In genomic region chr3:47406762-47407149, GRCh38 we compare ENCODE assay signal across 16 cellular contexts. TPM values are rescaled to one million over a fixed set of nuclear protein-coding genes. Genes with fewer than 3 reads are reported as not detected.
DNase-seq lines count a peak whose midpoint lies in the region; ATAC-seq and TF ChIP-seq lines count a peak whose summit lies in the region.
"Had no signal": no experiment of that assay in that cellular context is flagged by ENCODE, and none has a peak within 500 bp of the region (broad histone marks: within the 10 kb centered on the region; RNA-seq: fewer than 3 reads in every experiment).

No MANE protein-coding gene starts in this region.

- H3K27ac Mint-ChIP-seq in endodermal cell: no peak overlapping the region

- peaks cover 31% of the 10 kb centered on the region for H3K36me3 Mint-ChIP-seq in endodermal cell (ENCODE audit: low read depth)

- H3K4me3 Mint-ChIP-seq in endodermal cell: no peak overlapping the region
- H3K4me3 Mint-ChIP-seq: CD4-positive, CD25-positive, alpha-beta regulatory T cell; stimulated activated naive CD8-positive, alpha-beta T cell treated with anti-CD3 and anti-CD28 coated beads, Interleukin-15, amount 100 ng/mL, for 72 hours had no signal

- TF ChIP-seq CTCF in DOHH2 (IDR thresholded peaks at IDR 0.05; ENCODE audit: low read depth, low read length, poor library complexity, severe bottlenecking) (peak; percentile 55), endodermal cell (conservative IDR thresholded peaks at IDR 0.05) (peak; percentile 57), sigmoid colon (IDR thresholded peaks at IDR 0.05) (no peak), adrenal gland (IDR thresholded peaks at IDR 0.05) (no peak), GM10266 (IDR thresholded peaks at IDR 0.05; ENCODE audit: control insufficient read depth, insufficient read depth, low read depth, missing control alignments) (no peak)

- H3K4me1 ChIP-seq in DOHH2 (ENCODE audit: control insufficient read depth, low read length) (no peaks in the 10 kb centered on the region), endodermal cell (ENCODE audit: control insufficient read depth, insufficient read depth, low read length) (peaks cover 6% of the 10 kb centered on the region), sigmoid colon (peaks cover 0 to 23% (median 23%) of the 10 kb centered on the region in 4 donors), adrenal gland (replicated peaks in 1 of 2) (peaks cover 21 to 22% of the 10 kb centered on the region in 2 donors)

- H4K20me1 ChIP-seq in DOHH2 (ENCODE audit: control insufficient read depth, insufficient read depth, low read depth, low read length): no peaks in the 10 kb centered on the region

- H3K4me2 ChIP-seq in DOHH2 (ENCODE audit: low read length): no peak overlapping the region

- no peaks in the 10 kb centered on the region for H3K9me2 ChIP-seq in DOHH2 (replicated peaks; ENCODE audit: control insufficient read depth, low read length)

- H3K4me1 Mint-ChIP-seq in endodermal cell: no peaks in the 10 kb centered on the region
- H3K4me1 Mint-ChIP-seq: stimulated activated naive CD8-positive, alpha-beta T cell treated with anti-CD3 and anti-CD28 coated beads, Interleukin-15, amount 100 ng/mL, for 72 hours had no signal

- DNase-seq in NAMALWA (ENCODE audit: low spot score) (peak; percentile 24), endodermal cell (no peak), sigmoid colon (peak; percentile 65), adrenal gland (no peak), NCI-H774 (lab: John Stamatoyannopoulos, UW) (no peak), GM10266 (ENCODE audit: extremely low spot score) (no peak)
- DNase-seq: activated naive CD4-positive, alpha-beta T cell; CD4-positive, CD25-positive, alpha-beta regulatory T cell; left lung; NCI-H1694; NCI-H748 treated with DMSO at 0.1 percent for 48 hours; SIG-M5; stimulated activated naive CD8-positive, alpha-beta T cell treated with anti-CD3 and anti-CD28 coated beads, Interleukin-15, amount 100 ng/mL, for 72 hours had no signal

- no peak for TF ChIP-seq POLR2A in sigmoid colon (IDR thresholded peaks at IDR 0.05)
- TF ChIP-seq POLR2A in adrenal gland (IDR thresholded peaks at IDR 0.05): no peak

- no peaks in the 10 kb centered on the region for H3K27me3 Mint-ChIP-seq in endodermal cell (ENCODE audit: insufficient read depth)
- H3K27me3 Mint-ChIP-seq: CD4-positive, CD25-positive, alpha-beta regulatory T cell; stimulated activated naive CD8-positive, alpha-beta T cell treated with anti-CD3 and anti-CD28 coated beads, Interleukin-15, amount 100 ng/mL, for 72 hours had no signal

- no peaks in the 10 kb centered on the region for H3F3A ChIP-seq in DOHH2 (ENCODE audit: control insufficient read depth, insufficient read depth)

- peaks cover 36% of the 10 kb centered on the region for H3K36me3 ChIP-seq in DOHH2 (ENCODE audit: control insufficient read depth, low read length)
- peaks cover 40% of the 10 kb centered on the region for H3K36me3 ChIP-seq in endodermal cell (ENCODE audit: control insufficient read depth, insufficient read depth, low read length)
- H3K36me3 ChIP-seq in sigmoid colon: peaks cover 19 to 68% (median 47%) of the 10 kb centered on the region in 4 donors
- H3K36me3 ChIP-seq in adrenal gland (replicated peaks in 1 of 2): peaks cover 0 to 53% of the 10 kb centered on the region in 2 donors

- H3K27ac ChIP-seq in DOHH2 (ENCODE audit: low read depth, low read length): no peak overlapping the region
- no peak overlapping the region for H3K27ac ChIP-seq in endodermal cell (ENCODE audit: low read depth, low read length)
- H3K27ac ChIP-seq in sigmoid colon: no peak overlapping the region
- peak overlapping the region in 1 of 5 donors; percentile 3 for H3K27ac ChIP-seq in adrenal gland
- H3K27ac ChIP-seq: left lung, right atrium auricular region had no signal

- H3K4me3 ChIP-seq in DOHH2 (ENCODE audit: low read length) (no peak overlapping the region), endodermal cell (ENCODE audit: low read length) (no peak overlapping the region), sigmoid colon (no peak overlapping the region), adrenal gland (no peak overlapping the region)
- H3K4me3 ChIP-seq: left lung, right atrium auricular region had no signal

- intact Hi-C loops in sigmoid colon (cut with DNase I) (no loop called here), adrenal gland (cut with DNase I) (no loop called here)

- no peak overlapping the region for H3K9ac ChIP-seq in endodermal cell (ENCODE audit: extremely low read depth, low read length, poor library complexity, severe bottlenecking)

- no peaks in the 10 kb centered on the region for H3K9me3 Mint-ChIP-seq in endodermal cell
- H3K9me3 Mint-ChIP-seq: CD4-positive, CD25-positive, alpha-beta regulatory T cell; stimulated activated naive CD8-positive, alpha-beta T cell treated with anti-CD3 and anti-CD28 coated beads, Interleukin-15, amount 100 ng/mL, for 72 hours had no signal

- H3K79me2 ChIP-seq in DOHH2 (ENCODE audit: control insufficient read depth, low read length): no peaks in the 10 kb centered on the region

- H3K27me3 ChIP-seq in DOHH2 (ENCODE audit: control insufficient read depth, low read length): no peaks in the 10 kb centered on the region
- H3K27me3 ChIP-seq in endodermal cell (ENCODE audit: control insufficient read depth, insufficient read depth, low read length, poor library complexity, severe bottlenecking): no peaks in the 10 kb centered on the region
- H3K27me3 ChIP-seq in sigmoid colon: no peaks in the 10 kb centered on the region
- no peaks in the 10 kb centered on the region for H3K27me3 ChIP-seq in adrenal gland
- H3K27me3 ChIP-seq: left lung, right atrium auricular region had no signal

- ATAC-seq in GM19023 (IDR thresholded peaks at IDR 0.05; ENCODE audit: unreplicated experiment): no peak
- ATAC-seq: left lung; stimulated activated naive CD8-positive, alpha-beta T cell treated with anti-CD3 and anti-CD28 coated beads, Interleukin-15, amount 100 ng/mL, for 72 hours had no signal

- WGBS in endodermal cell (ENCODE audit: insufficient coverage in 1 of 2, insufficient read length in 1 of 2), 2 experiments: 87 to 93% methylated on average over 6 to 9 of the region's 9 CpGs
- 57 to 82% methylated on average over 9 of the region's 9 CpGs for WGBS in sigmoid colon, 2 donors
- WGBS in adrenal gland, 4 donors: 85 to 91% (median 89%) methylated on average over 6 to 9 of the region's 9 CpGs

- H3K9me3 ChIP-seq in DOHH2 (ENCODE audit: control insufficient read depth, insufficient read depth, low read length): no peaks in the 10 kb centered on the region
- H3K9me3 ChIP-seq in endodermal cell (ENCODE audit: control insufficient read depth, low read length): no peaks in the 10 kb centered on the region
- no peaks in the 10 kb centered on the region for H3K9me3 ChIP-seq in sigmoid colon
- no peaks in the 10 kb centered on the region for H3K9me3 ChIP-seq in adrenal gland (replicated peaks in 1 of 3)
- H3K9me3 ChIP-seq: left lung, right atrium auricular region had no signal

- no peak for TF ChIP-seq EP300 in sigmoid colon (IDR thresholded peaks at IDR 0.05)

RNA-seq across cellular contexts. Expression of gene PTPN23, which starts 25.9 kb away (rescaled TPM):
- total RNA-seq in endodermal cell (10 to 100 TPM; 44.2 to 54.1 TPM), sigmoid colon (10 to 100 TPM; 11.0 to 26.9 (median 14.7) TPM), adrenal gland (10 to 100 TPM; 20.8 to 69.6 (median 38.1) TPM)
- 40.5 TPM for polyA plus RNA-seq in endodermal cell (2013, experiment 1 of 2)
- polyA plus RNA-seq in endodermal cell (2013, experiment 2 of 2): 32.4 TPM
- polyA plus RNA-seq in sigmoid colon (10 to 100 TPM in 2 of 3 donors, 1 to 10 TPM in 1; 7.8 to 23.1 (median 10.2) TPM), adrenal gland (10 to 100 TPM in 2 of 3 donors, 1 to 10 TPM in 1; 8.4 to 70.0 (median 26.7) TPM)

Comparison
In these comparisons a context has a peak if more than half of its experiments do, and no peak if none do; other contexts are left out.
1. CTCF ChIP-seq: peak in DOHH2 (single experiment) and endodermal cell (single experiment); none in sigmoid colon (0 of 4), adrenal gland (0 of 6) and GM10266 (single experiment).
2. DNase-seq: peak in NAMALWA (single experiment) and sigmoid colon (single experiment); none in endodermal cell (single experiment), adrenal gland (0 of 7), NCI-H774 (single experiment) and GM10266 (single experiment).